1 cellular context compared by ENCODE assay signal in genomic region chr2:231007159-231008045, GRCh38.
A peak's percentile ranks its signal among the peaks of the same experiment; 100 is the strongest.
TF ChIP-seq lines count a peak whose summit lies in the region.

No MANE protein-coding gene starts in this region.

TF ChIP-seq in HepG2, 621 proteins besides CTCF, POLR2A, EP300 and RAD21 (continued from another document and continues in another):
- TF ChIP-seq, protein P1, sequence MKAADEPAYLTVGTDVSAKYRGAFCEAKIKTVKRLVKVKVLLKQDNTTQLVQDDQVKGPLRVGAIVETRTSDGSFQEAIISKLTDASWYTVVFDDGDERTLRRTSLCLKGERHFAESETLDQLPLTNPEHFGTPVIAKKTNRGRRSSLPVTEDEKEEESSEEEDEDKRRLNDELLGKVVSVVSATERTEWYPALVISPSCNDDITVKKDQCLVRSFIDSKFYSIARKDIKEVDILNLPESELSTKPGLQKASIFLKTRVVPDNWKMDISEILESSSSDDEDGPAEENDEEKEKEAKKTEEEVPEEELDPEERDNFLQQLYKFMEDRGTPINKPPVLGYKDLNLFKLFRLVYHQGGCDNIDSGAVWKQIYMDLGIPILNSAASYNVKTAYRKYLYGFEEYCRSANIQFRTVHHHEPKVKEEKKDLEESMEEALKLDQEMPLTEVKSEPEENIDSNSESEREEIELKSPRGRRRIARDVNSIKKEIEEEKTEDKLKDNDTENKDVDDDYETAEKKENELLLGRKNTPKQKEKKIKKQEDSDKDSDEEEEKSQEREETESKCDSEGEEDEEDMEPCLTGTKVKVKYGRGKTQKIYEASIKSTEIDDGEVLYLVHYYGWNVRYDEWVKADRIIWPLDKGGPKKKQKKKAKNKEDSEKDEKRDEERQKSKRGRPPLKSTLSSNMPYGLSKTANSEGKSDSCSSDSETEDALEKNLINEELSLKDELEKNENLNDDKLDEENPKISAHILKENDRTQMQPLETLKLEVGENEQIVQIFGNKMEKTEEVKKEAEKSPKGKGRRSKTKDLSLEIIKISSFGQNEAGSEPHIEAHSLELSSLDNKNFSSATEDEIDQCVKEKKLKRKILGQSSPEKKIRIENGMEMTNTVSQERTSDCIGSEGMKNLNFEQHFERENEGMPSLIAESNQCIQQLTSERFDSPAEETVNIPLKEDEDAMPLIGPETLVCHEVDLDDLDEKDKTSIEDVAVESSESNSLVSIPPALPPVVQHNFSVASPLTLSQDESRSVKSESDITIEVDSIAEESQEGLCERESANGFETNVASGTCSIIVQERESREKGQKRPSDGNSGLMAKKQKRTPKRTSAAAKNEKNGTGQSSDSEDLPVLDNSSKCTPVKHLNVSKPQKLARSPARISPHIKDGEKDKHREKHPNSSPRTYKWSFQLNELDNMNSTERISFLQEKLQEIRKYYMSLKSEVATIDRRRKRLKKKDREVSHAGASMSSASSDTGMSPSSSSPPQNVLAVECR (CRISPR knock-in tag; IDR thresholded peaks at IDR 0.05; ENCODE audit: borderline replicate concordance): peak; percentile 34; the same call in 1 of the 2 replicates
- TF ChIP-seq ZNF33B (CRISPR knock-in tag; IDR thresholded peaks at IDR 0.05): no peak
- no peak for TF ChIP-seq ARID2 (CRISPR knock-in tag; IDR thresholded peaks at IDR 0.05; ENCODE audit: borderline replicate concordance)
- TF ChIP-seq ZFY (CRISPR knock-in tag; IDR thresholded peaks at IDR 0.05): 0 out of 2 replicates have a peak, but pooled peaks have one; percentile 37
- TF ChIP-seq RBAK (CRISPR knock-in tag; IDR thresholded peaks at IDR 0.05): no peak
- peak; percentile 42; the same call in 1 of the 2 replicates for TF ChIP-seq HNF1A (IDR thresholded peaks at IDR 0.05; ENCODE audit: low read depth)
- peak; percentile 50; the same call in 1 of the 2 replicates for TF ChIP-seq HNF1A (CRISPR knock-in tag; IDR thresholded peaks at IDR 0.05; ENCODE audit: borderline replicate concordance)
- no peak for TF ChIP-seq ZNF607 (CRISPR knock-in tag; IDR thresholded peaks at IDR 0.05; ENCODE audit: borderline replicate concordance)
- TF ChIP-seq SRSF4 (IDR thresholded peaks at IDR 0.05; ENCODE audit: low read depth, low read length, poor library complexity, severe bottlenecking): no peak
- no peak for TF ChIP-seq ZBTB38 (CRISPR knock-in tag; IDR thresholded peaks at IDR 0.05)
- peak; percentile 73; the same call in 1 of the 2 replicates for TF ChIP-seq ZBTB7A (CRISPR knock-in tag; IDR thresholded peaks at IDR 0.05)
- peak; percentile 85 for TF ChIP-seq ZBTB7B (CRISPR knock-in tag; IDR thresholded peaks at IDR 0.05)
- TF ChIP-seq ZNF749 (CRISPR knock-in tag; IDR thresholded peaks at IDR 0.05; ENCODE audit: borderline replicate concordance): no peak
- peak; percentile 97 for TF ChIP-seq NR2F6 (IDR thresholded peaks at IDR 0.05)
- TF ChIP-seq NR2F6 (CRISPR knock-in tag; IDR thresholded peaks at IDR 0.05): peak; percentile 93
- TF ChIP-seq SOX5 (CRISPR knock-in tag; IDR thresholded peaks at IDR 0.05; ENCODE audit: borderline replicate concordance): peak; percentile 46; the same call in 1 of the 2 replicates
- 0 out of 2 replicates have a peak, but pooled peaks have one; percentile 52 for TF ChIP-seq HOXA3 (CRISPR knock-in tag; IDR thresholded peaks at IDR 0.05)
- peak; percentile 37; the same call in 1 of the 2 replicates for TF ChIP-seq DPF2 (CRISPR knock-in tag; IDR thresholded peaks at IDR 0.05; ENCODE audit: borderline replicate concordance, low read depth)
- TF ChIP-seq ZNF609 (CRISPR knock-in tag; IDR thresholded peaks at IDR 0.05; ENCODE audit: borderline replicate concordance): peak; percentile 89
- TF ChIP-seq ZFP41 (CRISPR knock-in tag; IDR thresholded peaks at IDR 0.05; ENCODE audit: borderline replicate concordance): no peak
- 0 out of 2 replicates have a peak, but pooled peaks have one; percentile 9 for TF ChIP-seq ZNF761 (CRISPR knock-in tag; conservative IDR thresholded peaks at IDR 0.05)
- TF ChIP-seq BCL3 (CRISPR knock-in tag; IDR thresholded peaks at IDR 0.05): no peak
- TF ChIP-seq FOXA1 (IDR thresholded peaks at IDR 0.05): no peak
- peak; percentile 69 for TF ChIP-seq FOXA1 (CRISPR knock-in tag; IDR thresholded peaks at IDR 0.05)
- TF ChIP-seq ZNF75D (CRISPR knock-in tag; IDR thresholded peaks at IDR 0.05; ENCODE audit: borderline replicate concordance): no peak
- no peak for TF ChIP-seq ZNF30 (CRISPR knock-in tag; IDR thresholded peaks at IDR 0.05)
- TF ChIP-seq ZNF432 (CRISPR knock-in tag; IDR thresholded peaks at IDR 0.05; ENCODE audit: borderline replicate concordance): no peak
- TF ChIP-seq REPIN1 (CRISPR knock-in tag; IDR thresholded peaks at IDR 0.05; ENCODE audit: borderline replicate concordance, low read depth): 0 out of 2 replicates have a peak, but pooled peaks have one; percentile 27
- no peak for TF ChIP-seq CCAR2 (optimal IDR thresholded peaks at IDR 0.05; ENCODE audit: low read depth, low read length)
- TF ChIP-seq ELF4 (CRISPR knock-in tag; IDR thresholded peaks at IDR 0.05; ENCODE audit: borderline replicate concordance): no peak
- no peak; the same call in 1 of the 2 replicates for TF ChIP-seq HMG20B (CRISPR knock-in tag; conservative IDR thresholded peaks at IDR 0.05)
- TF ChIP-seq HHEX (CRISPR knock-in tag; IDR thresholded peaks at IDR 0.05): peak; percentile 74; the same call in 1 of the 2 replicates
- no peak for TF ChIP-seq ZNF773 (CRISPR knock-in tag; IDR thresholded peaks at IDR 0.05; ENCODE audit: borderline replicate concordance)
- peak; percentile 65; the same call in 1 of the 2 replicates for TF ChIP-seq PATZ1 (CRISPR knock-in tag; IDR thresholded peaks at IDR 0.05)
- TF ChIP-seq MED1 (CRISPR knock-in tag; IDR thresholded peaks at IDR 0.05): peak; percentile 63
- peak; percentile 57; the same call in 1 of the 2 replicates for TF ChIP-seq ZNF292 (CRISPR knock-in tag; IDR thresholded peaks at IDR 0.05; ENCODE audit: borderline replicate concordance, low read depth)
- peak; percentile 71; the same call in 1 of the 2 replicates for TF ChIP-seq HDAC2 (CRISPR knock-in tag; IDR thresholded peaks at IDR 0.05)
- TF ChIP-seq ZSCAN31 (CRISPR knock-in tag; IDR thresholded peaks at IDR 0.05; ENCODE audit: low read depth): peak; percentile 30; the same call in 1 of the 2 replicates
- TF ChIP-seq PHF8 (CRISPR knock-in tag; IDR thresholded peaks at IDR 0.05): peak; percentile 8; the same call in 1 of the 2 replicates
- TF ChIP-seq REXO4 (CRISPR knock-in tag; IDR thresholded peaks at IDR 0.05; ENCODE audit: borderline replicate concordance): no peak
- TF ChIP-seq NONO (IDR thresholded peaks at IDR 0.05): no peak
- TF ChIP-seq NONO (CRISPR knock-in tag; conservative IDR thresholded peaks at IDR 0.05): peak; percentile 47
- peak; percentile 41; the same call in 1 of the 2 replicates for TF ChIP-seq SAP130 (CRISPR knock-in tag; IDR thresholded peaks at IDR 0.05; ENCODE audit: low read depth)
- no peak for TF ChIP-seq ZBTB46 (CRISPR knock-in tag; IDR thresholded peaks at IDR 0.05; ENCODE audit: borderline replicate concordance)
